21 cellular contexts compared by ENCODE assay signal in genomic region chr13:73119612-73120011, GRCh38.
"Had no signal": no experiment of that assay in that cellular context is flagged by ENCODE, and none has a peak within 500 bp of the region (broad histone marks: within the 10 kb centered on the region; RNA-seq: fewer than 3 reads in every experiment).

No MANE protein-coding gene starts in this region.

- H3K27me3 ChIP-seq: esophagus squamous epithelium, gastroesophageal sphincter, ovary, right atrium auricular region, sigmoid colon, testis, tibial nerve, upper lobe of right lung, vagina had no signal

- H3K9me3 ChIP-seq: esophagus squamous epithelium, gastroesophageal sphincter, left ventricle myocardium inferior, lower lobe of right lung, ovary, right atrium auricular region, sigmoid colon, testis, tibial nerve, upper lobe of right lung, vagina had no signal

- H3K27ac ChIP-seq: esophagus squamous epithelium, gastroesophageal sphincter, left ventricle myocardium inferior, lower lobe of right lung, ovary, right atrium auricular region, sigmoid colon, skin epidermis, testis, tibial nerve, upper lobe of right lung, vagina had no signal

- H3K36me3 ChIP-seq: esophagus squamous epithelium, gastroesophageal sphincter, left ventricle myocardium inferior, lower lobe of right lung, ovary, right atrium auricular region, sigmoid colon, tibial nerve, upper lobe of right lung, vagina had no signal

- DNase-seq: effector memory CD4-positive, alpha-beta T cell; esophagus squamous epithelium; foreskin fibroblast; glutamatergic neuron; immature natural killer cell; left ventricle myocardium inferior; lower lobe of right lung; natural killer cell; ovary; sigmoid colon; stimulated activated CD4-positive, alpha-beta T cell treated with anti-CD3 and anti-CD28 coated beads, Interleukin-2, amount 100 ng/mL, for 24 hours; stimulated activated CD4-positive, alpha-beta T cell treated with anti-CD3 and anti-CD28 coated beads, Interleukin-4, amount 100 ng/mL, for 4 hours; stimulated activated naive B cell treated with anti-CD40 and anti-IgM and Interleukin-4, amounts not matched to agents 10 μg/mL and 1 μg/mL and 100 μg/mL, for 72 hours; stimulated activated naive CD8-positive, alpha-beta T cell treated with anti-CD3 and anti-CD28 coated beads, Interleukin-15, amount 100 ng/mL, for 72 hours; testis; upper lobe of right lung had no signal

- H3K4me3 ChIP-seq: esophagus squamous epithelium, gastroesophageal sphincter, left ventricle myocardium inferior, lower lobe of right lung, ovary, right atrium auricular region, sigmoid colon, skin epidermis, testis, tibial nerve, upper lobe of right lung, vagina had no signal

- H3K4me1 ChIP-seq: esophagus squamous epithelium, gastroesophageal sphincter, left ventricle myocardium inferior, lower lobe of right lung, right atrium auricular region, sigmoid colon, testis, tibial nerve, upper lobe of right lung, vagina had no signal
